Comparison of ENCODE assay signal across 18 cellular contexts in genomic region chr9:126935630-126936029, GRCh38.
"Had no signal": no experiment of that assay in that cellular context is flagged by ENCODE, and none has a peak within 500 bp of the region (broad histone marks: within the 10 kb centered on the region; RNA-seq: fewer than 3 reads in every experiment).

No MANE protein-coding gene starts in this region.

- H3K36me3 ChIP-seq: breast epithelium, esophagus squamous epithelium, left lung, tibial artery had no signal

- ATAC-seq: activated T-cell treated with anti-CD3 and anti-CD28 coated beads, Interleukin-2, amount 50 U/mL, for 4 hours; foreskin keratinocyte; left lung; stimulated activated naive CD8-positive, alpha-beta T cell treated with anti-CD3 and anti-CD28 coated beads, Interleukin-15, Interleukin-2, amounts not matched to agents 100 U/mL and 50 U/mL, for 24 hours had no signal

- DNase-seq: activated CD4-positive, alpha-beta T cell treated with anti-CD3 and anti-CD28 coated beads, Interleukin-2, amount 10 ng/mL, durations not matched to agents 7 days and 5 days; activated CD8-positive, alpha-beta memory T cell treated with anti-CD3 and anti-CD28 coated beads, Interleukin-2, amount 50 U/mL, for 4 hours; activated naive CD4-positive, alpha-beta T cell treated with anti-CD3 and anti-CD28 coated beads for 36 hours; activated T-cell treated with anti-CD3 and anti-CD28 coated beads, Interleukin-2, amount 50 U/mL, for 4 hours; aorta; effector memory CD4-positive, alpha-beta T cell; esophagus squamous epithelium; foreskin keratinocyte; glutamatergic neuron; kidney; left lung; midbrain; nephron progenitor cell; nucleus accumbens; stimulated activated CD4-positive, alpha-beta T cell treated with anti-CD3 and anti-CD28 coated beads, Interleukin-2, amount 100 ng/mL, for 24 hours; stimulated activated naive CD8-positive, alpha-beta T cell treated with anti-CD3 and anti-CD28 coated beads, Interleukin-15, Interleukin-2, amounts not matched to agents 100 U/mL and 50 U/mL, for 24 hours; tibial artery had no signal

- H3K27ac ChIP-seq: breast epithelium, esophagus squamous epithelium, foreskin keratinocyte, left lung, tibial artery had no signal

- H3K27me3 ChIP-seq: breast epithelium, esophagus squamous epithelium, left lung, tibial artery had no signal

- H3K4me3 ChIP-seq: breast epithelium, esophagus squamous epithelium, left lung, tibial artery had no signal

- H3K4me1 ChIP-seq: breast epithelium, esophagus squamous epithelium, foreskin keratinocyte, tibial artery had no signal

- H3K9me3 ChIP-seq: breast epithelium, esophagus squamous epithelium, left lung, tibial artery had no signal
